Comparison of ENCODE assay signal across 25 cellular contexts in genomic region chr3:23758253-23758838, GRCh38. TPM values are rescaled to one million over a fixed set of nuclear protein-coding genes. Genes with fewer than 3 reads are reported as not detected.
DNase-seq lines count a peak whose midpoint lies in the region; ATAC-seq and TF ChIP-seq lines count a peak whose summit lies in the region.
"Had no signal": no experiment of that assay in that cellular context is flagged by ENCODE, and none has a peak within 500 bp of the region (broad histone marks: within the 10 kb centered on the region; RNA-seq: fewer than 3 reads in every experiment).

No MANE protein-coding gene starts in this region.

- BruUV-seq in IMR-90 (replicated peaks; lab: Mats Ljungman, UMichigan) (no TSS peak), PC-3 (replicated peaks; lab: Mats Ljungman, UMichigan) (no TSS peak)

- no peak overlapping the region for H2BK15ac ChIP-seq in IMR-90 (ENCODE audit: low read depth, low read length)

- H4K91ac ChIP-seq in IMR-90 (ENCODE audit: insufficient read depth, low read depth, low read length) = no peak overlapping the region

- in situ Hi-C loops in IMR-90 (cut with MboI; ENCODE audit: low sequenced_read_pairs) = no loop called here

- H2AK5ac ChIP-seq in IMR-90 (ENCODE audit: low read depth, low read length) = no peak overlapping the region

- no peak overlapping the region for H3K27ac Mint-ChIP-seq in endodermal cell
- H3K27ac Mint-ChIP-seq: CD8-positive, alpha-beta T cell; H9; T-cell had no signal

- H3K9me2 ChIP-seq in PC-3 (replicated peaks; ENCODE audit: low read length) = no peaks in the 10 kb centered on the region

- intact Hi-C loops in IMR-90 (cut with micrococcal nuclease) = no loop called here
- intact Hi-C loops in PC-3 (cut with micrococcal nuclease) = no loop called here
- intact Hi-C loops in right cardiac atrium (cut with DNase I) = no loop called here
- intact Hi-C loops in mucosa of descending colon (cut with DNase I, micrococcal nuclease) = no loop called here
- intact Hi-C loops in posterior vena cava (cut with DNase I) = no loop called here

- H2BK120ac ChIP-seq in IMR-90 (ENCODE audit: low read depth, low read length) = no peak overlapping the region

- no peaks in the 10 kb centered on the region for H3K9me3 ChIP-seq in IMR-90 (ENCODE audit: control insufficient read depth, insufficient read depth, low read length)
- H3K9me3 ChIP-seq in PC-3 (ENCODE audit: low read length) = no peaks in the 10 kb centered on the region
- no peaks in the 10 kb centered on the region for H3K9me3 ChIP-seq in endodermal cell (ENCODE audit: control insufficient read depth, low read length)
- no peaks in the 10 kb centered on the region for H3K9me3 ChIP-seq in right cardiac atrium (ENCODE audit: control insufficient read depth, low read length)
- no peaks in the 10 kb centered on the region for H3K9me3 ChIP-seq in mucosa of descending colon
- H3K9me3 ChIP-seq: Caco-2 had no signal

- H3K14ac ChIP-seq in IMR-90 (replicated peaks; ENCODE audit: low read depth, low read length) = no peak overlapping the region

- no peak overlapping the region for H2AK9ac ChIP-seq in IMR-90 (replicated peaks; ENCODE audit: low read depth, low read length, poor library complexity)

- H3K36me3 Mint-ChIP-seq in endodermal cell (ENCODE audit: low read depth) = no peaks in the 10 kb centered on the region
- H3K36me3 Mint-ChIP-seq: CD8-positive, alpha-beta T cell; T-cell had no signal

- no peak overlapping the region for H3K18ac ChIP-seq in IMR-90 (ENCODE audit: low read depth, low read length)

- H3K4me1 ChIP-seq in IMR-90 (ENCODE audit: control insufficient read depth, insufficient read depth, low read length) (peaks cover 4% of the 10 kb centered on the region; the same call in 1 of the 2 replicates), PC-3 (ENCODE audit: insufficient read depth, low read length) (no peaks in the 10 kb centered on the region), endodermal cell (ENCODE audit: control insufficient read depth, insufficient read depth, low read length) (peaks cover 3% of the 10 kb centered on the region), right cardiac atrium (ENCODE audit: control insufficient read depth, insufficient read depth, low read length) (peaks cover 3% of the 10 kb centered on the region), mucosa of descending colon (ENCODE audit: low read depth) (no peaks in the 10 kb centered on the region)
- H3K4me1 ChIP-seq: Caco-2 had no signal

- H3K27me3 Mint-ChIP-seq in endodermal cell (ENCODE audit: insufficient read depth) = no peaks in the 10 kb centered on the region
- H3K27me3 Mint-ChIP-seq: T-cell had no signal

- no peak for TF ChIP-seq CTCF in IMR-90 (conservative IDR thresholded peaks at IDR 0.05; ENCODE audit: low read depth, low read length)
- TF ChIP-seq CTCF in PC-3 (conservative IDR thresholded peaks at IDR 0.05; ENCODE audit: low read depth, low read length) = no peak
- no peak for TF ChIP-seq CTCF in endodermal cell (conservative IDR thresholded peaks at IDR 0.05)
- no peak for TF ChIP-seq CTCF in mucosa of descending colon (IDR thresholded peaks at IDR 0.05)

- POLR2A ChIA-PET in IMR-90 (lab: Charles Lee; ENCODE audit: unreplicated experiment) = no interaction called here
- POLR2A ChIA-PET in PC-3 (lab: Charles Lee; ENCODE audit: unreplicated experiment) = no interaction called here

- H3K4me2 ChIP-seq in IMR-90 (ENCODE audit: low read depth, low read length) (no peak overlapping the region), PC-3 (ENCODE audit: low read length) (no peak overlapping the region)

- H3K4ac ChIP-seq in IMR-90 (ENCODE audit: low read depth, low read length) = no peak overlapping the region

- H3K4me3 Mint-ChIP-seq in endodermal cell = no peak overlapping the region
- H3K4me3 Mint-ChIP-seq: CD8-positive, alpha-beta T cell; H9; T-cell had no signal

- no CpG with 5 or more reads among the region's 5 CpGs for WGBS in IMR-90 (ENCODE audit: extremely low coverage in 2 of 2, insufficient read length in 1 of 2), 2 experiments
- WGBS in endodermal cell (ENCODE audit: insufficient coverage in 1 of 2, insufficient read length in 1 of 2), 2 experiments = 60 to 62% methylated on average over 1 to 4 of the region's 5 CpGs
- WGBS in right cardiac atrium = 86% methylated on average over 5 of the region's 5 CpGs

- H3K27me3 ChIP-seq in IMR-90 (ENCODE audit: control insufficient read depth, insufficient read depth, low read length) = no peaks in the 10 kb centered on the region
- no peaks in the 10 kb centered on the region for H3K27me3 ChIP-seq in PC-3 (ENCODE audit: low read length)
- H3K27me3 ChIP-seq in endodermal cell (ENCODE audit: control insufficient read depth, insufficient read depth, low read length, poor library complexity, severe bottlenecking) = no peaks in the 10 kb centered on the region
- H3K27me3 ChIP-seq in right cardiac atrium (ENCODE audit: control insufficient read depth, insufficient read depth) = no peaks in the 10 kb centered on the region

- H3K36me3 ChIP-seq in IMR-90 (ENCODE audit: control insufficient read depth, insufficient read depth, low read length) = no peaks in the 10 kb centered on the region
- H3K36me3 ChIP-seq in PC-3 (ENCODE audit: low read depth, low read length) = no peaks in the 10 kb centered on the region
- no peaks in the 10 kb centered on the region for H3K36me3 ChIP-seq in endodermal cell (ENCODE audit: control insufficient read depth, insufficient read depth, low read length)
- no peaks in the 10 kb centered on the region for H3K36me3 ChIP-seq in mucosa of descending colon (ENCODE audit: low read depth)

- no peak overlapping the region for H3K56ac ChIP-seq in IMR-90 (ENCODE audit: extremely low read depth, insufficient read depth, low read length)

- no peak overlapping the region for H2BK20ac ChIP-seq in IMR-90 (ENCODE audit: low read depth, low read length)

- H3K9ac ChIP-seq in IMR-90 (ENCODE audit: low read depth, low read length) (no peak overlapping the region), PC-3 (ENCODE audit: low read length) (no peak overlapping the region), endodermal cell (ENCODE audit: extremely low read depth, low read length, poor library complexity, severe bottlenecking) (peak overlapping the region; percentile 22)
- H3K9ac ChIP-seq: GM23248 had no signal

- CTCF ChIA-PET in IMR-90 (lab: Yijun Ruan, JAX) (interaction anchor here (0.6 to 0.9 kb wide), 2 partner anchors 12 to 236 kb away, joined by 4 to 6 read pairs; no protein-coding TSS in a partner anchor), PC-3 (lab: Charles Lee) (interaction anchor here (0.7 kb wide), 1 partner anchor 56 kb away, joined by 3 read pairs; no protein-coding TSS in a partner anchor)

- no peak overlapping the region for H4K8ac ChIP-seq in IMR-90 (ENCODE audit: low read depth in 2 of 2, low read length in 2 of 2)

- no peaks in the 10 kb centered on the region for H3K79me1 ChIP-seq in IMR-90 (ENCODE audit: low read depth in 1 of 2, low read length in 2 of 2)

- H2BK5ac ChIP-seq in IMR-90 (ENCODE audit: low read depth, low read length, poor library complexity, severe bottlenecking) = no peak overlapping the region

- ATAC-seq in IMR-90 (ENCODE audit: low read depth) (peak; percentile 62), PC-3 (peak; percentile 35; the same call in 1 of the 2 replicates), right cardiac atrium (no peak), mucosa of descending colon (no peak)
- ATAC-seq: CD8-positive, alpha-beta T cell; Panc1; T-cell had no signal

- no peak overlapping the region for H3K23ac ChIP-seq in IMR-90 (ENCODE audit: low read depth, low read length)

- peaks cover 31% of the 10 kb centered on the region for H3K4me1 Mint-ChIP-seq in endodermal cell

- no peaks in the 10 kb centered on the region for H3K9me3 Mint-ChIP-seq in endodermal cell
- H3K9me3 Mint-ChIP-seq: CD8-positive, alpha-beta T cell; H9; T-cell had no signal

- no peaks in the 10 kb centered on the region for H3K79me2 ChIP-seq in PC-3 (ENCODE audit: low read length)

- no peak overlapping the region for H3K4me3 ChIP-seq in IMR-90 (ENCODE audit: insufficient read depth, low read depth, low read length)
- H3K4me3 ChIP-seq in PC-3 (ENCODE audit: low read length) = no peak overlapping the region
- H3K4me3 ChIP-seq in endodermal cell (ENCODE audit: low read length) = no peak overlapping the region
- H3K4me3 ChIP-seq in right cardiac atrium (ENCODE audit: low read length) = no peak overlapping the region
- H3K4me3 ChIP-seq in mucosa of descending colon = no peak overlapping the region
- H3K4me3 ChIP-seq: GM23248 had no signal

- TF ChIP-seq POLR2A in IMR-90 (IDR thresholded peaks at IDR 0.05; ENCODE audit: low read depth, low read length) = no peak

- no peak overlapping the region for H4K5ac ChIP-seq in IMR-90 (ENCODE audit: low read depth, low read length)

- no peaks in the 10 kb centered on the region for H3F3A ChIP-seq in PC-3 (ENCODE audit: low read length, unreplicated experiment)

- no peaks in the 10 kb centered on the region for H3K9me1 ChIP-seq in IMR-90 (ENCODE audit: insufficient read depth, low read length)

- no peaks in the 10 kb centered on the region for H4K20me1 ChIP-seq in IMR-90 (ENCODE audit: insufficient read depth, low read length)
- H4K20me1 ChIP-seq in PC-3 (ENCODE audit: low read length) = no peaks in the 10 kb centered on the region

- H2AFZ ChIP-seq in IMR-90 (replicated peaks; ENCODE audit: low read length, poor library complexity) (no peak overlapping the region), PC-3 (ENCODE audit: low read length) (no peak overlapping the region)
- H2AFZ ChIP-seq: GM23248 had no signal

- H3K27ac ChIP-seq in IMR-90 (ENCODE audit: insufficient read depth, low read length) (no peak overlapping the region), PC-3 (ENCODE audit: low read length) (no peak overlapping the region), endodermal cell (ENCODE audit: low read depth, low read length) (no peak overlapping the region), right cardiac atrium (ENCODE audit: low read length) (no peak overlapping the region)
- H3K27ac ChIP-seq: GM23248, RWPE1 had no signal

- dilution Hi-C loops in IMR-90 (cut with HindIII; ENCODE audit: low sequenced_read_pairs, unreplicated experiment) = no loop called here

- DNase-seq in IMR-90 = peak; percentile 11
- no peak for DNase-seq in PC-3
- DNase-seq in endodermal cell = no peak
- DNase-seq in right cardiac atrium = no peak
- DNase-seq in H4 (ENCODE audit: low spot score) = no peak
- no peak for DNase-seq in mucosa of descending colon
- no peak for DNase-seq in posterior vena cava (ENCODE audit: low spot score)
- DNase-seq: C1 segment of cervical spinal cord; Caco-2; CD8-positive, alpha-beta T cell; GM23248; H9; KG1; NCI-H1092 treated with DMSO at 0.1 percent for 48 hours; NCI-H1436; NCI-H187; NCI-H2107; NCI-H446; NCI-H524 treated with DMSO at 0.1 percent for 48 hours; NCI-H82; NK-92 treated with Interleukin-12 subunit alpha and Interleukin-12 subunit beta, amount 100 ng/mL, for 24 hours; SHP77; T-cell had no signal

- no peak for TF ChIP-seq RAD21 in IMR-90 (IDR thresholded peaks at IDR 0.05; ENCODE audit: low read length)

RNA-seq across cellular contexts. Expression of gene UBE2E1, which starts 47.4 kb away (rescaled TPM):
- 54.1 and 87.8 TPM in 2 replicates for total RNA-seq in IMR-90 (2012; rRNA removed)
- 72.0 and 91.6 TPM in 2 replicates for polyA plus RNA-seq in IMR-90 (2012; rRNA removed)
- 18.9 and 32.8 TPM in 2 replicates for polyA plus RNA-seq in IMR-90 (2012; cell fraction: cytosol; rRNA removed)
- 14.1 and 55.4 TPM in 2 replicates for polyA plus RNA-seq in IMR-90 (2012; cell fraction: nucleus; rRNA removed; ENCODE audit: low replicate concordance)
- 90.1 and 117 TPM in 2 replicates for total RNA-seq in PC-3 (2014; rRNA removed)
- 100 to 1,000 TPM; 112 to 120 TPM for total RNA-seq in endodermal cell
- 156 TPM for polyA plus RNA-seq in endodermal cell (2013, experiment 1 of 2)
- polyA plus RNA-seq in endodermal cell (2013, experiment 2 of 2) = 143 TPM
- 10 to 100 TPM; 47.9 to 64.4 (median 53.0) TPM for total RNA-seq in right cardiac atrium
- polyA plus RNA-seq in right cardiac atrium = 51.8 TPM
- 62.5 and 81.4 TPM in 2 replicates for total RNA-seq in H4 (2014; rRNA removed; shearing (Covaris generic))
- 100 to 1,000 TPM in 1 of 3 donors, 10 to 100 TPM in 2; 84.7 to 111 (median 86.8) TPM for total RNA-seq in mucosa of descending colon
- total RNA-seq in posterior vena cava = 100 to 1,000 TPM in 1 of 2 donors, 10 to 100 TPM in 1; 88.4 to 135 TPM

Comparison
In these comparisons a context has a peak if more than half of its experiments do, and no peak if none do; other contexts are left out.
1. ATAC-seq: peak in IMR-90 (single experiment) and PC-3 (single experiment); none in right cardiac atrium (0 of 2) and mucosa of descending colon (single experiment).